Comparison of ENCODE assay signal across 8 cellular contexts in the genomic region with DNA sequence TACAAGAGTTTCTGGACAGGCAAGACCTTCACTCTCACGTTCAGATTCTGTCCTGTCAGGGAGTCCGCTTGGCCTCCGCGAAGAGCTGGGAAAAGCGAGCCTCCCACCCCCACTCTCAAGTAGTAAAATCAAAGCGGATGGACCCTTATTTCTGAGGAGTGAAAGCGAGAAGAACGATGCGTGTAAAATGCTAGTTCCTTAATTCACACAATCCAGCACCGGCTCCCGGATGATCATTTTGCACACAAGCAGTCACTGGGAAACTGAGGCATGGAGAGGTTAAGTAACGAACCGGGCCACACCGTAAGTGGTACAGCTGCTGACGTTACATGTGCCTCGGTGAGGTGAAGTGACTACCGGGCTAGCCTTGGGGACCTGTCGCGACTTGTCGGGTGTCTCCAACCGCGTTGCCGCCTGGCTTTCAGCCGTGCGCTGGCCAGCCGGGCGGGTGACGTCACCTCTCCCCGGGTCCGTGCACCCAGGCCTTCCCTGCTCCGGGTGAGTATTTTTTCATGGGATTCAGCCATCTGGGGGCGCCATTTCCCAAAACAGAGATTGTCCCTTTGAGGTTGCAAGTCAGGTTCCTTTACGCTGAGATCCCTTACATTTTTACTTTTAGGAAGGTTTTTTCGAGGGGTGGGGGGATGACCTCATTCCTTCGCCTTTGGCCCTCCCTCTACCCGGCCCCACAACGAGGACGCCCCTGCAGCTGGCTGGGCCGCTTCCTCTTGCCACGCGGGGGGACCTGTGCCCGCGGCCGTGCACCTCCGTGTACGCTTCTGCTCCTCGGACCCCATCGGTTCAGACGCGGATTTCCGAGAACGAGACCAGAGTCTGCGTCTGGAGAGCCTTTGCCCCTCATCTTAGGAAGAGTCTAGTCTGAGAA. TPM values are rescaled to one million over a fixed set of nuclear protein-coding genes. Genes with fewer than 3 reads are reported as not detected.
DNase-seq lines count a peak whose midpoint lies in the region; ATAC-seq and TF ChIP-seq lines count a peak whose summit lies in the region.

No MANE protein-coding gene starts in this region.

- H3K27me3 ChIP-seq in endodermal cell (ENCODE audit: control insufficient read depth, insufficient read depth, low read length, poor library complexity, severe bottlenecking) = peaks cover 96% of the 10 kb centered on the region

- WGBS in endodermal cell (ENCODE audit: insufficient coverage in 1 of 2, insufficient read length in 1 of 2), 2 experiments = 35 to 48% methylated on average over 29 to 53 of the region's 53 CpGs
- WGBS in mesodermal cell (ENCODE audit: insufficient coverage in 2 of 2), 2 experiments = 48 to 54% methylated on average over 37 to 45 of the region's 53 CpGs

- no peak overlapping the region for H3K9ac ChIP-seq in endodermal cell (ENCODE audit: extremely low read depth, low read length, poor library complexity, severe bottlenecking)

- peak overlapping the region; percentile 88 for H3K4me3 Mint-ChIP-seq in endodermal cell

- H3K4me3 ChIP-seq in endodermal cell (ENCODE audit: low read length) = peak overlapping the region; percentile 69
- H3K4me3 ChIP-seq in mesodermal cell (ENCODE audit: extremely low read depth, insufficient read depth, low read length, poor library complexity, severe bottlenecking) = peak overlapping the region; percentile 20

- no peaks in the 10 kb centered on the region for H3K9me3 Mint-ChIP-seq in endodermal cell

- no peak for ATAC-seq in HG03469 (IDR thresholded peaks at IDR 0.05; ENCODE audit: unreplicated experiment)

- H3K4me1 ChIP-seq in endodermal cell (ENCODE audit: control insufficient read depth, insufficient read depth, low read length) (no peaks in the 10 kb centered on the region), mesodermal cell (ENCODE audit: control insufficient read depth, insufficient read depth, low read length, poor library complexity, severe bottlenecking) (peaks cover 15% of the 10 kb centered on the region)

- peaks cover 35% of the 10 kb centered on the region for H3K4me1 Mint-ChIP-seq in endodermal cell

- H3K36me3 ChIP-seq in endodermal cell (ENCODE audit: control insufficient read depth, insufficient read depth, low read length) (no peaks in the 10 kb centered on the region), mesodermal cell (ENCODE audit: control insufficient read depth, insufficient read depth, low read length) (no peaks in the 10 kb centered on the region)

- peak overlapping the region; percentile 25 for H3K27ac ChIP-seq in endodermal cell (ENCODE audit: low read depth, low read length)
- H3K27ac ChIP-seq in mesodermal cell (ENCODE audit: low read depth, low read length, severe bottlenecking) = no peak overlapping the region

- no peaks in the 10 kb centered on the region for H3K36me3 Mint-ChIP-seq in endodermal cell (ENCODE audit: low read depth)

- H3K9me3 ChIP-seq in endodermal cell (ENCODE audit: control insufficient read depth, low read length) (no peaks in the 10 kb centered on the region), mesodermal cell (ENCODE audit: control insufficient read depth, low read length) (no peaks in the 10 kb centered on the region)

- TF ChIP-seq CTCF in endodermal cell (conservative IDR thresholded peaks at IDR 0.05) = peak; percentile 74

- H3K27ac Mint-ChIP-seq in endodermal cell = peak overlapping the region; percentile 95

- H3K27me3 Mint-ChIP-seq in endodermal cell (ENCODE audit: insufficient read depth) = peaks cover 62% of the 10 kb centered on the region

- DNase-seq in GM03348 (ENCODE audit: low spot score) (peak; percentile 85), RPMI8226 (peak; percentile 42), endodermal cell (peak; percentile 98), superior temporal gyrus (ENCODE audit: extremely low spot score) (peak; percentile 55), NCI-H146 treated with DMSO at 0.1 percent for 48 hours (lab: John Stamatoyannopoulos, UW; ENCODE audit: unreplicated experiment) (no peak), OCI-M1 (lab: John Stamatoyannopoulos, UW) (no peak)

RNA-seq across cellular contexts. Expression of gene SFRP2, which starts 3.4 kb away (rescaled TPM):
- 10 to 100 TPM in 1 of 2 donors, 1 to 10 TPM in 1; 5.3 to 69.1 TPM for total RNA-seq in endodermal cell
- polyA plus RNA-seq in endodermal cell (2013, experiment 1 of 2) = 190 TPM
- 146 TPM for polyA plus RNA-seq in endodermal cell (2013, experiment 2 of 2)
- polyA plus RNA-seq in mesodermal cell (2013, experiment 1 of 2) = 41.0 TPM
- polyA plus RNA-seq in mesodermal cell (2013, experiment 2 of 2) = 32.1 TPM

RNA-seq across cellular contexts. Expression of gene RNF175, which starts 32.4 kb away (rescaled TPM):
- 1 to 10 TPM; 1.7 to 4.2 TPM for total RNA-seq in endodermal cell
- polyA plus RNA-seq in endodermal cell (2013, experiment 1 of 2) = 22.5 TPM
- polyA plus RNA-seq in endodermal cell (2013, experiment 2 of 2) = 20.8 TPM
- 4.6 TPM for polyA plus RNA-seq in mesodermal cell (2013, experiment 1 of 2)
- 3.2 TPM for polyA plus RNA-seq in mesodermal cell (2013, experiment 2 of 2)

Comparison
In these comparisons a context has a peak if more than half of its experiments do, and no peak if none do; other contexts are left out.
1. DNase-seq: peak in GM03348 (single experiment), RPMI8226 (single experiment), endodermal cell (single experiment) and superior temporal gyrus (single experiment); none in NCI-H146 treated with DMSO at 0.1 percent for 48 hours (single experiment) and OCI-M1 (single experiment).